Comparison of ENCODE assay signal across 8 cellular contexts in the genomic region with DNA sequence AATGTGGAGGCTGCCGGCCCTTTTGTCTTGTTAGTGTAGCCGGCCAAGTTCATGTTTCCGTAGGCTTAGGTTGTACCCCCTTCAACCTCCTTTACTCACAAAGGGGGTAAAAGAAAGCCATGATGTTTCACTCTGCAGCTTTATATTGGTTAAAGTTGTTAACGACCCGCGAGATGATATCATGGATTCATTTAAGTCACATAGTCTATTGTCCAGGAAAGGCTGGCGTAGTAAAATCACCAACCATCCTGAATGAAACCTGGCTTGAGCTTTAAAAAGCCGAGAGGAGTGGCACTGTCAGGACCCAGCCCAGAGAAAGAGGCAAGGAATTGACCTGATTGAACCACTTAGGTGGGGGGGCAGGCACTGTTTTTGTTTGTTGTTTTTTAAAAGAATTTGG. TPM values are rescaled to one million over a fixed set of nuclear protein-coding genes. Genes with fewer than 3 reads are reported as not detected.
A peak's percentile ranks its signal among the peaks of the same experiment; 100 is the strongest.
DNase-seq lines count a peak whose midpoint lies in the region; ATAC-seq, FAIRE-seq and TF ChIP-seq lines count a peak whose summit lies in the region.

No MANE protein-coding gene starts in this region.

- no peak for ATAC-seq in lower lobe of right lung
- no peak for ATAC-seq in GM21515 (IDR thresholded peaks at IDR 0.05; ENCODE audit: unreplicated experiment)

- intact Hi-C loops in cardiac septum (cut with DNase I) (loop anchor here (10.0 kb wide), 1 partner anchor 294 kb away; no protein-coding TSS in a partner anchor), lower lobe of right lung (cut with DNase I) (loop anchor here (10.0 kb wide), 1 partner anchor 214 kb away; the partner anchor contains the start of gene DAO), vagina (cut with DNase I) (loop anchor here (5.0 to 10.0 kb wide), 2 partner anchors 244 to 536 kb away; partner anchors contain the start of genes ISCU, SART3 and SSH1)

- TF ChIP-seq POLR2A in vagina (IDR thresholded peaks at IDR 0.05), result no peak
- no peak for TF ChIP-seq POLR2A in GM12891 (IDR thresholded peaks at IDR 0.05; ENCODE audit: low read depth, low read length)

- no peaks in the 10 kb centered on the region for H3K27me3 ChIP-seq in cardiac muscle cell
- H3K27me3 ChIP-seq in bronchial epithelial cell (ENCODE audit: control insufficient read depth, insufficient read depth, low read length), result no peaks in the 10 kb centered on the region
- H3K27me3 ChIP-seq in lower lobe of right lung (ENCODE audit: low read depth), result no peaks in the 10 kb centered on the region
- no peaks in the 10 kb centered on the region for H3K27me3 ChIP-seq in vagina

- H3K4me3 ChIP-seq in cardiac muscle cell, result peak overlapping the region; percentile 54
- H3K4me3 ChIP-seq in bronchial epithelial cell (ENCODE audit: low read depth, low read length), result peak overlapping the region; percentile 62
- peak overlapping the region; percentile 98 for H3K4me3 ChIP-seq in lower lobe of right lung
- H3K4me3 ChIP-seq in vagina, result peak overlapping the region; percentile 68 to 98

- peaks cover 10% of the 10 kb centered on the region for H3K4me1 ChIP-seq in cardiac muscle cell (ENCODE audit: low read depth)
- peaks cover 23% of the 10 kb centered on the region for H3K4me1 ChIP-seq in lower lobe of right lung
- peaks cover 48% of the 10 kb centered on the region for H3K4me1 ChIP-seq in vagina

- peaks cover 24% of the 10 kb centered on the region for H3K36me3 ChIP-seq in cardiac muscle cell
- H3K36me3 ChIP-seq in bronchial epithelial cell (ENCODE audit: control insufficient read depth, insufficient read depth, low read length), result no peaks in the 10 kb centered on the region
- peaks cover 29% of the 10 kb centered on the region for H3K36me3 ChIP-seq in lower lobe of right lung
- H3K36me3 ChIP-seq in vagina, result peaks cover 0 to 21% of the 10 kb centered on the region in 2 donors

- FAIRE-seq in bronchial epithelial cell (lab: Jason Lieb, UNC) (no peak), GM12891 (lab: Jason Lieb, UNC) (no peak)

- TF ChIP-seq CTCF in cardiac muscle cell (IDR thresholded peaks at IDR 0.05; ENCODE audit: low read depth, low read length) (no peak), bronchial epithelial cell (IDR thresholded peaks at IDR 0.05; ENCODE audit: insufficient read depth, low read length, severe bottlenecking) (no peak), lower lobe of right lung (IDR thresholded peaks at IDR 0.05) (no peak), vagina (IDR thresholded peaks at IDR 0.05) (no peak)

- H3K9me3 ChIP-seq in cardiac muscle cell (ENCODE audit: low read depth), result no peaks in the 10 kb centered on the region
- H3K9me3 ChIP-seq in lower lobe of right lung, result no peaks in the 10 kb centered on the region
- H3K9me3 ChIP-seq in vagina, result no peaks in the 10 kb centered on the region

- H3K27ac ChIP-seq in cardiac muscle cell (peak overlapping the region; percentile 74), lower lobe of right lung (peak overlapping the region; percentile 89), vagina (peak overlapping the region; percentile 86)

- DNase-seq in cardiac muscle cell (ENCODE audit: low read depth in 1 of 2, low spot score in 1 of 2) (peak in 1 of 2 donors; percentile 26), cardiac septum (ENCODE audit: low spot score) (no peak), bronchial epithelial cell (ENCODE audit: low read depth) (peak; percentile 12), lower lobe of right lung (no peak), vagina (ENCODE audit: extremely low spot score in 2 of 2) (no peak), GM12891 (ENCODE audit: insufficient read length, low spot score) (no peak), hypothalamus (lab: John Stamatoyannopoulos, UW) (no peak)

TF ChIP-seq in GM12891, 5 proteins besides CTCF, POLR2A, EP300 and RAD21:
- TF ChIP-seq SPI1 (IDR thresholded peaks at IDR 0.05; ENCODE audit: low read depth, low read length), result no peak
- TF ChIP-seq POU2F2 (IDR thresholded peaks at IDR 0.05; ENCODE audit: low read depth, low read length), result no peak
- TF ChIP-seq POLR2AphosphoS5 (IDR thresholded peaks at IDR 0.05; ENCODE audit: low read depth, low read length), result no peak
- TF ChIP-seq TAF1 (IDR thresholded peaks at IDR 0.05; ENCODE audit: low read depth, low read length), result no peak
- no peak for TF ChIP-seq PAX5 (IDR thresholded peaks at IDR 0.05; ENCODE audit: insufficient read depth, low read length, severe bottlenecking)

RNA-seq across cellular contexts. Expression of gene UNG, which starts 1.3 kb away (rescaled TPM):
- 133 and 159 TPM in 2 replicates for total RNA-seq in cardiac muscle cell
- polyA plus RNA-seq in cardiac muscle cell, result 78.5 and 85.7 TPM in 2 replicates
- 25.5 TPM for total RNA-seq in cardiac septum
- total RNA-seq in bronchial epithelial cell, result 14.8 and 24.2 TPM in 2 replicates
- total RNA-seq in lower lobe of right lung, result 20.5 TPM
- 29.2 TPM for total RNA-seq in vagina
- 31.9 TPM for polyA plus RNA-seq in GM12891 (2012; ENCODE audit: low read depth, missing spikeins)

RNA-seq across cellular contexts. Expression of gene ALKBH2, which starts 5.4 kb away (rescaled TPM):
- total RNA-seq in cardiac muscle cell (21.9 and 46.6 TPM in 2 replicates), cardiac septum (9.7 TPM), bronchial epithelial cell (24.6 and 47.9 TPM in 2 replicates), lower lobe of right lung (9.6 TPM), vagina (14.5 TPM)
- 32.7 and 47.6 TPM in 2 replicates for polyA plus RNA-seq in cardiac muscle cell
- polyA plus RNA-seq in GM12891 (2012; ENCODE audit: low read depth, missing spikeins), result 20.5 TPM

RNA-seq across cellular contexts. Expression of gene ACACB, which starts 17.7 kb away (rescaled TPM):
- total RNA-seq in cardiac muscle cell, result 52.3 and 78.0 TPM in 2 replicates
- 27.8 and 28.9 TPM in 2 replicates for polyA plus RNA-seq in cardiac muscle cell
- 64.5 TPM for total RNA-seq in cardiac septum
- 0.79 and 1.4 TPM in 2 replicates for total RNA-seq in bronchial epithelial cell
- total RNA-seq in lower lobe of right lung, result 42.5 TPM
- total RNA-seq in vagina, result 130 TPM
- 0.33 TPM for polyA plus RNA-seq in GM12891 (2012; ENCODE audit: low read depth, missing spikeins)

RNA-seq across cellular contexts. Expression of gene USP30, which starts 46.3 kb away (rescaled TPM):
- total RNA-seq in cardiac muscle cell (18.9 and 25.9 TPM in 2 replicates), cardiac septum (15.9 TPM), bronchial epithelial cell (3.9 and 4.5 TPM in 2 replicates), lower lobe of right lung (13.9 TPM), vagina (15.5 TPM)
- 21.0 and 28.7 TPM in 2 replicates for polyA plus RNA-seq in cardiac muscle cell
- polyA plus RNA-seq in GM12891 (2012; ENCODE audit: low read depth, missing spikeins), result 3.3 TPM

Comparison
In these comparisons a context has a peak if more than half of its experiments do, and no peak if none do; other contexts are left out.
1. RNA of gene ACACB, which starts 17.7 kb away (total RNA-seq): 130 TPM in vagina (single experiment), 52.3 to 78.0 TPM in cardiac muscle cell, 64.5 TPM in cardiac septum (single experiment) and 42.5 TPM in lower lobe of right lung (single experiment); 0.79 to 1.4 TPM in bronchial epithelial cell; every median in the first group is over 10 times any median in the second.
2. Peak in every context shown above with its lines, with median percentiles within 50 percentile points of each other: H3K27ac ChIP-seq and H3K4me3 ChIP-seq.